21 cellular contexts compared by ENCODE assay signal in genomic region chr4:76923619-76924357, GRCh38. TPM values are rescaled to one million over a fixed set of nuclear protein-coding genes. Genes with fewer than 3 reads are reported as not detected.
"Had no signal": no experiment of that assay in that cellular context is flagged by ENCODE, and none has a peak within 500 bp of the region (broad histone marks: within the 10 kb centered on the region; RNA-seq: fewer than 3 reads in every experiment).

No MANE protein-coding gene starts in this region.

- H3K27ac ChIP-seq: gastrocnemius medialis, heart right ventricle, left lung, lower lobe of right lung, pancreas, right lobe of liver, spleen, tibial artery, upper lobe of right lung, vagina had no signal

- ATAC-seq: effector memory CD8-positive, alpha-beta T cell; gastrocnemius medialis; heart right ventricle; left lung; lower lobe of right lung; right lobe of liver; stimulated activated memory B cell treated with anti-CD40 and anti-IgM and Interleukin-4, amounts not matched to agents 10 μg/mL and 1 μg/mL and 100 μg/mL, for 72 hours; upper lobe of right lung had no signal

- H3K4me1 ChIP-seq: gastrocnemius medialis, heart right ventricle, left lung, lower lobe of right lung, pancreas, right lobe of liver, spleen, tibial artery, upper lobe of right lung, vagina had no signal

- H3K27me3 ChIP-seq: gastrocnemius medialis, heart right ventricle, left lung, pancreas, right lobe of liver, spleen, tibial artery, upper lobe of right lung, vagina had no signal

- H3K4me3 ChIP-seq: gastrocnemius medialis, heart right ventricle, left lung, lower lobe of right lung, pancreas, right lobe of liver, spleen, tibial artery, upper lobe of right lung, vagina had no signal

- H3K9me3 ChIP-seq: gastrocnemius medialis, heart right ventricle, left lung, lower lobe of right lung, pancreas, right lobe of liver, spleen, tibial artery, upper lobe of right lung, vagina had no signal

- DNase-seq: cortex of kidney; effector memory CD8-positive, alpha-beta T cell; gastrocnemius medialis; heart right ventricle; hypothalamus; left lung; lower lobe of right lung; mesenchymal stem cell; midbrain; naive B cell; occipital lobe; pancreas; right lobe of liver; spleen; stimulated activated CD4-positive, alpha-beta T cell treated with anti-CD3 and anti-CD28 coated beads, Interleukin-15, amount 100 ng/mL, for 24 hours; stimulated activated CD4-positive, alpha-beta T cell treated with anti-CD3 and anti-CD28 coated beads, Interleukin-1b, Interleukin-23, amount 100 ng/mL, for 48 hours; stimulated activated CD4-positive, alpha-beta T cell treated with anti-CD3 and anti-CD28 coated beads, Interleukin-4, amount 100 ng/mL, for 24 hours; tibial artery; upper lobe of right lung had no signal

- H3K36me3 ChIP-seq: gastrocnemius medialis, heart right ventricle, left lung, lower lobe of right lung, pancreas, right lobe of liver, spleen, tibial artery, upper lobe of right lung, vagina had no signal

RNA-seq across cellular contexts. Expression of gene SOWAHB, which starts 25.8 kb away (rescaled TPM):
- polyA plus RNA-seq: heart right ventricle, spleen had no signal
